12 cellular contexts compared by ENCODE assay signal in genomic region chr6:137202078-137202477, GRCh38. TPM values are rescaled to one million over a fixed set of nuclear protein-coding genes. Genes with fewer than 3 reads are reported as not detected.
A peak's percentile ranks its signal among the peaks of the same experiment; 100 is the strongest.
DNase-seq lines count a peak whose midpoint lies in the region; ATAC-seq and TF ChIP-seq lines count a peak whose summit lies in the region.
"Had no signal": no experiment of that assay in that cellular context is flagged by ENCODE, and none has a peak within 500 bp of the region (broad histone marks: within the 10 kb centered on the region; RNA-seq: fewer than 3 reads in every experiment).

No MANE protein-coding gene starts in this region.

- TF ChIP-seq CTCF in GM10266 (IDR thresholded peaks at IDR 0.05; ENCODE audit: control insufficient read depth, insufficient read depth, low read depth, missing control alignments) (peak; percentile 38), epithelial cell of esophagus (IDR thresholded peaks at IDR 0.05; ENCODE audit: insufficient read depth, low read depth, low read length, missing control alignments) (peak; percentile 54)

- DNase-seq in GM10266 (ENCODE audit: extremely low spot score): no peak
- DNase-seq in LHCN-M2 (ENCODE audit: low read depth): peak; percentile 24
- DNase-seq in epithelial cell of esophagus (ENCODE audit: low read depth): peak; percentile 28
- DNase-seq in occipital lobe (lab: John Stamatoyannopoulos, UW): peak; percentile 25
- DNase-seq in NCI-H1694 (lab: John Stamatoyannopoulos, UW): no peak
- no peak for DNase-seq in NCI-H2196 (lab: John Stamatoyannopoulos, UW; ENCODE audit: unreplicated experiment)
- DNase-seq in stimulated activated CD4-positive, alpha-beta T cell treated with anti-CD3 and anti-CD28 coated beads, Interleukin-15, amount 100 ng/mL, for 24 hours: no peak
- DNase-seq: activated effector memory CD4-positive, alpha-beta T cell treated with anti-CD3 and anti-CD28 coated beads, Interleukin-2, amount 50 U/mL, for 16 hours had no signal

- ATAC-seq in HG02678 (IDR thresholded peaks at IDR 0.05; ENCODE audit: unreplicated experiment): no peak

- H3K4me3 ChIP-seq in epithelial cell of esophagus (ENCODE audit: low read length): no peak overlapping the region
- H3K4me3 ChIP-seq: Peyer's patch had no signal

RNA-seq across cellular contexts. Expression of gene IFNGR1, which starts 17.1 kb away (rescaled TPM):
- total RNA-seq in LHCN-M2 (2014; rRNA removed) (19.3 and 22.8 TPM in 2 replicates), occipital lobe (72.5 TPM)
- polyA plus RNA-seq in LHCN-M2 (2012): 12.4 TPM

RNA-seq across cellular contexts. Expression of gene IL22RA2, which starts 28.6 kb away (rescaled TPM):
- not detected in 2 replicates for total RNA-seq in LHCN-M2 (2014; rRNA removed)
- polyA plus RNA-seq in LHCN-M2 (2012): not detected
- total RNA-seq in occipital lobe: not detected
- total RNA-seq: Peyer's patch, skeletal muscle tissue, urinary bladder had no signal
- polyA plus RNA-seq: urinary bladder had no signal

Comparison
In these comparisons a context has a peak if more than half of its experiments do, and no peak if none do; other contexts are left out.
1. DNase-seq: peak in LHCN-M2 (single experiment), epithelial cell of esophagus (single experiment) and occipital lobe (single experiment); none in GM10266 (single experiment), NCI-H1694 (single experiment), NCI-H2196 (single experiment) and stimulated activated CD4-positive, alpha-beta T cell treated with anti-CD3 and anti-CD28 coated beads, Interleukin-15, amount 100 ng/mL, for 24 hours (single experiment).